23 cellular contexts compared by ENCODE assay signal in the genomic region with DNA sequence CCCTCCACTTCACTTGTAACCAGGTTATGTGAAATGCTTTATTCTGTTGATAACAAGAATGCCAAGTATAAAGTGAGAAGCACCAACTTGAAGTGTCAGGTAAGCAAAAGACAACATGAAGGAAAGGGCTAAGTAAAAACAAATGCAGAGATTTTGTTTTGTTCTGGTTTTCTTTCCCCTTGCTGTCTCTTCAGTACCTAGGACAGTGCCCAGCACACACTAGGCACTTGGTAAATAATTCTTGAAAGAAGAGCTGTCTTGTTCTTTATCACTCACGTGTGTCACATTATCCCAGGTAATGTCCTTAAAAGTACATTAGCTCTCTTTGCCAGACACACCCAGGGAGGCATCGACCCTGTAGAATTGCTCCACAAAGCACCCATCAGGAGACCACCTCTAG.
A peak's percentile ranks its signal among the peaks of the same experiment; 100 is the strongest.
DNase-seq lines count a peak whose midpoint lies in the region; ATAC-seq and TF ChIP-seq lines count a peak whose summit lies in the region.
"Had no signal": no experiment of that assay in that cellular context is flagged by ENCODE, and none has a peak within 500 bp of the region (broad histone marks: within the 10 kb centered on the region; RNA-seq: fewer than 3 reads in every experiment).

No MANE protein-coding gene starts in this region.

- H2BK15ac ChIP-seq in mesendoderm (replicated peaks; ENCODE audit: low read depth) = no peak overlapping the region

- H3K27ac Mint-ChIP-seq in GM23338 = no peak overlapping the region
- H3K27ac Mint-ChIP-seq: CD14-positive monocyte; CD4-positive, alpha-beta T cell; CD8-positive, alpha-beta memory T cell had no signal

- H3K56ac ChIP-seq in mesendoderm (ENCODE audit: low read length) = no peak overlapping the region

- H2AK5ac ChIP-seq in mesendoderm (ENCODE audit: low read length) = no peak overlapping the region

- H3K36me3 Mint-ChIP-seq in GM23338 (ENCODE audit: low read depth) = no peaks in the 10 kb centered on the region
- H3K36me3 Mint-ChIP-seq: CD14-positive monocyte; CD8-positive, alpha-beta memory T cell had no signal

- ATAC-seq in GM23338 = no peak
- ATAC-seq in GM19328 (IDR thresholded peaks at IDR 0.05; ENCODE audit: unreplicated experiment) = no peak
- ATAC-seq: A549 had no signal

- CTCF ChIA-PET in HEK293 (lab: Yijun Ruan, JAX) = no interaction called here

- no peak overlapping the region for H2AFZ ChIP-seq in GM23338
- H2AFZ ChIP-seq: GM23248 had no signal

- TF ChIP-seq CTCF in GM23338 (conservative IDR thresholded peaks at IDR 0.05; ENCODE audit: low read depth in 2 of 2) = no peak
- no peak for TF ChIP-seq CTCF in HEK293 (tag by site-specific recombination; IDR thresholded peaks at IDR 0.05)

- H3K27me3 ChIP-seq in GM23338 (ENCODE audit: insufficient read depth) (no peaks in the 10 kb centered on the region), mesendoderm (ENCODE audit: insufficient read depth, low read length, poor library complexity) (no peaks in the 10 kb centered on the region)
- H3K27me3 ChIP-seq: BE2C; BLaER1 treated with 17β-estradiol and CSF1 and Interleukin-3, amounts not matched to agents 10 nM and 100 nM had no signal

- H3K36me3 ChIP-seq in GM23338 (ENCODE audit: insufficient read depth) (no peaks in the 10 kb centered on the region), HEK293 (ENCODE audit: control insufficient read depth in 2 of 2, insufficient read depth in 1 of 2, low read length in 2 of 2) (no peaks in the 10 kb centered on the region), mesendoderm (ENCODE audit: control insufficient read depth, insufficient read depth, low read length) (no peaks in the 10 kb centered on the region)
- H3K36me3 ChIP-seq: BE2C; BLaER1 treated with 17β-estradiol and CSF1 and Interleukin-3, amounts not matched to agents 10 nM and 100 nM had no signal

- no peaks in the 10 kb centered on the region for H3K9me2 ChIP-seq in GM23338 (ENCODE audit: insufficient read depth)

- no peaks in the 10 kb centered on the region for H3K9me3 ChIP-seq in HEK293 (ENCODE audit: control insufficient read depth, insufficient read depth, low read depth, low read length)
- H3K9me3 ChIP-seq: A549; BE2C; BLaER1 treated with 17β-estradiol and CSF1 and Interleukin-3, amounts not matched to agents 10 nM and 100 nM had no signal

- no peak overlapping the region for H3K4me3 ChIP-seq in GM23338
- H3K4me3 ChIP-seq in HEK293 (ENCODE audit: low read depth, low read length) = no peak overlapping the region
- H3K4me3 ChIP-seq in mesendoderm (ENCODE audit: low read length) = no peak overlapping the region
- H3K4me3 ChIP-seq: A549; BLaER1 treated with 17β-estradiol and CSF1 and Interleukin-3, amounts not matched to agents 10 nM and 100 nM; GM23248 had no signal

- no peak overlapping the region for H3K18ac ChIP-seq in mesendoderm (ENCODE audit: low read length)

- no peak overlapping the region for H2BK120ac ChIP-seq in mesendoderm (ENCODE audit: low read depth, low read length)

- no peaks in the 10 kb centered on the region for H3K4me1 ChIP-seq in GM23338 (ENCODE audit: insufficient read depth)
- no peaks in the 10 kb centered on the region for H3K4me1 ChIP-seq in HEK293 (ENCODE audit: control insufficient read depth, insufficient read depth, low read length)
- H3K4me1 ChIP-seq in mesendoderm (ENCODE audit: control insufficient read depth, low read depth, low read length) = no peaks in the 10 kb centered on the region
- H3K4me1 ChIP-seq: A549; BE2C; BLaER1 treated with 17β-estradiol and CSF1 and Interleukin-3, amounts not matched to agents 10 nM and 100 nM had no signal

- no peak overlapping the region for H3K27ac ChIP-seq in GM23338 (ENCODE audit: low read depth)
- H3K27ac ChIP-seq in HEK293 (ENCODE audit: extremely low read depth, low read depth, low read length) = no peak overlapping the region
- H3K27ac ChIP-seq in mesendoderm (ENCODE audit: low read depth, low read length) = no peak overlapping the region
- H3K27ac ChIP-seq: A549; BLaER1 treated with 17β-estradiol and CSF1 and Interleukin-3, amounts not matched to agents 10 nM and 100 nM; GM23248 had no signal

- H3K4me2 ChIP-seq in GM23338 (no peak overlapping the region), mesendoderm (ENCODE audit: low read length) (no peak overlapping the region)
- H3K4me2 ChIP-seq: A549; BLaER1 treated with 17β-estradiol and CSF1 and Interleukin-3, amounts not matched to agents 10 nM and 100 nM had no signal

- no peaks in the 10 kb centered on the region for H3F3A ChIP-seq in GM23338 (replicated peaks; ENCODE audit: low read depth)

- no peak for DNase-seq in GM23338 (ENCODE audit: low spot score)
- peak; percentile 8 for DNase-seq in mesendoderm
- no peak for DNase-seq in COLO829 (ENCODE audit: low spot score)
- DNase-seq in NCI-H1092 treated with DMSO at 0.1 percent for 48 hours (lab: John Stamatoyannopoulos, UW) = no peak
- DNase-seq: 8988T; ACHN; AML-193; BE2C; Calu3; CD4-positive, alpha-beta T cell; CD8-positive, alpha-beta memory T cell; COR-L47; DMS53; DMS79 treated with DMSO at 0.1 percent for 48 hours; GF-D8; GM23248; H9 had no signal

- no peaks in the 10 kb centered on the region; the same call in 2 of the 3 replicates for H3K9me3 Mint-ChIP-seq in GM23338
- H3K9me3 Mint-ChIP-seq: CD4-positive, alpha-beta T cell; H9 had no signal

- H3K79me2 ChIP-seq in GM23338 (replicated peaks; ENCODE audit: insufficient read depth) (no peaks in the 10 kb centered on the region), mesendoderm (ENCODE audit: control insufficient read depth, insufficient read depth, low read length) (no peaks in the 10 kb centered on the region)

- H3K4me1 Mint-ChIP-seq in GM23338 = no peaks in the 10 kb centered on the region
- H3K4me1 Mint-ChIP-seq: CD14-positive monocyte; CD8-positive, alpha-beta memory T cell; H9 had no signal

- peaks cover 5% of the 10 kb centered on the region for H3K27me3 Mint-ChIP-seq in GM23338 (ENCODE audit: insufficient read depth, low read depth, poor library complexity)
- H3K27me3 Mint-ChIP-seq: CD4-positive, alpha-beta T cell had no signal

- POLR2A ChIA-PET in HEK293 (lab: Yijun Ruan, JAX) = no interaction called here

- H4K20me1 ChIP-seq in GM23338 (replicated peaks; ENCODE audit: insufficient read depth) = no peaks in the 10 kb centered on the region
- H4K20me1 ChIP-seq: BLaER1 treated with 17β-estradiol and CSF1 and Interleukin-3, amounts not matched to agents 10 nM and 100 nM had no signal

- H3K4ac ChIP-seq in mesendoderm (ENCODE audit: low read depth, low read length) = no peak overlapping the region

- no peak overlapping the region for H2BK5ac ChIP-seq in mesendoderm (ENCODE audit: low read length)

- no peak overlapping the region for H3K23ac ChIP-seq in mesendoderm (ENCODE audit: low read length)

- no peak overlapping the region for H3K4me3 Mint-ChIP-seq in GM23338
- H3K4me3 Mint-ChIP-seq: CD14-positive monocyte; CD4-positive, alpha-beta T cell; CD8-positive, alpha-beta memory T cell; H9 had no signal

- H3K79me1 ChIP-seq in mesendoderm (ENCODE audit: low read length) = no peaks in the 10 kb centered on the region

- H4K5ac ChIP-seq in mesendoderm (ENCODE audit: low read length) = no peak overlapping the region

- H3K9ac ChIP-seq in mesendoderm (ENCODE audit: low read length) = no peak overlapping the region
- H3K9ac ChIP-seq: BLaER1 treated with 17β-estradiol and CSF1 and Interleukin-3, amounts not matched to agents 10 nM and 100 nM; GM23248 had no signal

- no CpG with 5 or more reads among the region's 2 CpGs for WGBS in mesendoderm (ENCODE audit: extremely low coverage, insufficient coverage, low lambda C conversion rate)

- H4K8ac ChIP-seq in mesendoderm (ENCODE audit: low read depth, low read length) = no peak overlapping the region

TF ChIP-seq in HEK293, 187 proteins besides CTCF, POLR2A, EP300 and RAD21 (continues in another document):
- no peak for TF ChIP-seq ZFP3 (tag by site-specific recombination; IDR thresholded peaks at IDR 0.05; ENCODE audit: low read depth)

TF ChIP-seq in PFSK-1, 5 proteins besides CTCF, POLR2A, EP300 and RAD21:
- TF ChIP-seq FOXP2 (optimal IDR thresholded peaks at IDR 0.05; ENCODE audit: borderline replicate concordance, extremely low read depth, extremely low read length, insufficient read depth) (no peak), REST (IDR thresholded peaks at IDR 0.05; ENCODE audit: insufficient read depth in 1 of 2, low read depth in 2 of 2, low read length in 2 of 2) (peak; percentile 56 to 91; a peak in 3 of 4 replicates), POLR2AphosphoS5 (IDR thresholded peaks at IDR 0.05; ENCODE audit: low read depth, low read length) (no peak), TAF1 (IDR thresholded peaks at IDR 0.05; ENCODE audit: borderline replicate concordance, insufficient read depth, low read length) (no peak), SIN3A (IDR thresholded peaks at IDR 0.05; ENCODE audit: borderline replicate concordance, insufficient read depth, low read length) (no peak)
